22 cellular contexts compared by ENCODE assay signal in the genomic region with DNA sequence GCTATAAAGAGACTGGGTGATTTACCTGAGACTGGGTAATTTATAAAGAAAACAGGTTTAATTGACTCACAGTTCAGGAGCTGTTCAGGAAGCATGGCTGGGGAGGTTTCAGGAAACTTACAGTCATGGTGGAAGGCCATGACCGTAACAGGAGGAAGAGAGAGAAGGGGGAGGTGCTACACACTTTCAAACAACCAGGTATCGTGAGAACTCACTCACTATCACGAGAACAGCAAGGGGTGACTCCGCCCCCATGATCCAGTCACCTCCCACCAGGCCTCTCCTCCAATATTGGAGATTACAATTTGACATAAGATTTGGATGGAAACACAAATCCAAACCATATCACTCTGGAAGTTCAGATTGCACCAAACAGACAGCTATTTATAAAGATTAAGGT.
"Had no signal": no experiment of that assay in that cellular context is flagged by ENCODE, and none has a peak within 500 bp of the region (broad histone marks: within the 10 kb centered on the region; RNA-seq: fewer than 3 reads in every experiment).

No MANE protein-coding gene starts in this region.

- H3K4me3 Mint-ChIP-seq: effector memory CD8-positive, alpha-beta T cell; immature natural killer cell; mesothelial cell of epicardium; naive thymus-derived CD4-positive, alpha-beta T cell; nephron; neural progenitor cell; stimulated activated memory B cell treated with anti-CD40 and anti-IgM and Interleukin-4, amounts not matched to agents 10 μg/mL and 1 μg/mL and 100 μg/mL, for 72 hours had no signal

- DNase-seq: dermis blood vessel endothelial cell; effector memory CD8-positive, alpha-beta T cell; immature natural killer cell; islet precursor cell; kidney glomerular epithelial cell; mesenchymal stem cell; naive thymus-derived CD4-positive, alpha-beta T cell; stimulated activated CD4-positive, alpha-beta T cell treated with anti-CD3 and anti-CD28 coated beads, Interleukin-12 subunit alpha, Interleukin-12 subunit beta, amount 100 ng/mL, for 4 hours; stimulated activated CD4-positive, alpha-beta T cell treated with anti-CD3 and anti-CD28 coated beads, Interleukin-2, amount 100 ng/mL, for 24 hours; stimulated activated CD4-positive, alpha-beta T cell treated with anti-CD3 and anti-CD28 coated beads, Interleukin-4, amount 100 ng/mL, for 4 hours; stimulated activated naive CD8-positive, alpha-beta T cell treated with anti-CD3 and anti-CD28 coated beads, Interleukin-15, Interleukin-2, amounts not matched to agents 100 U/mL and 50 U/mL, for 24 hours; transverse colon; upper lobe of right lung; uterus had no signal

- H3K36me3 ChIP-seq: neural progenitor cell, prostate gland, right atrium auricular region, transverse colon, upper lobe of right lung, uterus had no signal

- H3K27me3 Mint-ChIP-seq: naive thymus-derived CD4-positive, alpha-beta T cell; stimulated activated memory B cell treated with anti-CD40 and anti-IgM and Interleukin-4, amounts not matched to agents 10 μg/mL and 1 μg/mL and 100 μg/mL, for 72 hours had no signal

- ATAC-seq: effector memory CD8-positive, alpha-beta T cell; naive thymus-derived CD4-positive, alpha-beta T cell; stimulated activated memory B cell treated with anti-CD40 and anti-IgM and Interleukin-4, amounts not matched to agents 10 μg/mL and 1 μg/mL and 100 μg/mL, for 72 hours; stimulated activated naive CD8-positive, alpha-beta T cell treated with anti-CD3 and anti-CD28 coated beads, Interleukin-15, Interleukin-2, amounts not matched to agents 100 U/mL and 50 U/mL, for 24 hours; upper lobe of right lung had no signal

- H3K27ac ChIP-seq: coronary artery, neural progenitor cell, prostate gland, right atrium auricular region, transverse colon, upper lobe of right lung, uterus had no signal

- H3K4me1 Mint-ChIP-seq: immature natural killer cell; mesothelial cell of epicardium; nephron; stimulated activated memory B cell treated with anti-CD40 and anti-IgM and Interleukin-4, amounts not matched to agents 10 μg/mL and 1 μg/mL and 100 μg/mL, for 72 hours had no signal

- H3K9me3 Mint-ChIP-seq: effector memory CD8-positive, alpha-beta T cell; mesothelial cell of epicardium had no signal

- H3K9me3 ChIP-seq: prostate gland, right atrium auricular region, transverse colon, upper lobe of right lung, uterus had no signal

- H3K27me3 ChIP-seq: neural progenitor cell, right atrium auricular region, transverse colon, upper lobe of right lung, uterus had no signal

- H3K27ac Mint-ChIP-seq: effector memory CD8-positive, alpha-beta T cell; immature natural killer cell; mesothelial cell of epicardium; nephron; stimulated activated memory B cell treated with anti-CD40 and anti-IgM and Interleukin-4, amounts not matched to agents 10 μg/mL and 1 μg/mL and 100 μg/mL, for 72 hours had no signal

- H3K4me1 ChIP-seq: neural progenitor cell, prostate gland, right atrium auricular region, transverse colon, upper lobe of right lung, uterus had no signal

- H3K4me3 ChIP-seq: coronary artery, neural progenitor cell, prostate gland, right atrium auricular region, smooth muscle cell, transverse colon, upper lobe of right lung, uterus had no signal

- H3K36me3 Mint-ChIP-seq: immature natural killer cell; mesothelial cell of epicardium; naive thymus-derived CD4-positive, alpha-beta T cell; neural progenitor cell; stimulated activated memory B cell treated with anti-CD40 and anti-IgM and Interleukin-4, amounts not matched to agents 10 μg/mL and 1 μg/mL and 100 μg/mL, for 72 hours had no signal
